Comparison of ENCODE assay signal across 3 cellular contexts in the genomic region with DNA sequence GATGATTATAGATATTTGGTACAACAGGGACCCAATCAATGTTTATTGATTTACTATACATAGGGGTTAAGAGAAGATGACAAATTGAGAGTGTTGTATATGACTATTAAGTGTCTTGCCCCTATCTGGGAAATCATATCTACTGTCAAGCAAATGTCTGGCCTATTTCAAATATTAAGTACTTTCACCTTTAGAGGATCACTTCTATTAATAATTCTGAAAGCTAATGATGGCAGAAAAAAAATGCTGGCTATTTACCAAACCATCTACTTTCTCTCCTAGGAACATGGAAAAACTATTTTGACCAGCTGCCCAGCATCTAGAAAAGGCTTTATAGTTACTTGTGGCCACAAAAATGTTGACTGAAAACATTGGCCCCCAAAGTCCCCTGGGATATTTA.
"Had no signal": no experiment of that assay in that cellular context is flagged by ENCODE, and none has a peak within 500 bp of the region (broad histone marks: within the 10 kb centered on the region; RNA-seq: fewer than 3 reads in every experiment).

No MANE protein-coding gene starts in this region.

- H3K4me3 ChIP-seq: GM12878 had no signal

- DNase-seq: GDM1, GF-D8 had no signal

- ATAC-seq: GM12878 had no signal
